Comparison of ENCODE assay signal across 20 cellular contexts in the genomic region with DNA sequence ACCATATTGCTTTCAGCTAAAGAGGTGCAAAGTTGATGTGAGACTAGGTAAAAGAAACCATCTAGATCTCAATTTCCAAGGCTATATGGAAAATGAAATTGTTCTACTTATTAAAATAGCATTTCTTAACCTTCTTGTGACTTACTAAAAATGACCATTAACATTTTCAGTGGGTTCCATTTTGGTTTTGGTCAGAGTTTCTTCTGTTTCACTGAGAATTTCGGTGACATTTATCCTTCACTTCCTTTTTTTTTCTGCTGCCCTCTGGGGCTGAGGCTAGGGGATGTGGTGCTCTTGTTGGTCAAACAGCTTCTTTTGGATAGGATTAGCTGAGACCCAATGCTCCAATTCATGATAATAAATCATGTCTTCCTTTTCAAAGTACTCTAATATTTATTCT. TPM values are rescaled to one million over a fixed set of nuclear protein-coding genes. Genes with fewer than 3 reads are reported as not detected.
A peak's percentile ranks its signal among the peaks of the same experiment; 100 is the strongest.
DNase-seq lines count a peak whose midpoint lies in the region; ATAC-seq lines count a peak whose summit lies in the region.
"Had no signal": no experiment of that assay in that cellular context is flagged by ENCODE, and none has a peak within 500 bp of the region (broad histone marks: within the 10 kb centered on the region; RNA-seq: fewer than 3 reads in every experiment).

No MANE protein-coding gene starts in this region.

- H3K4me1 Mint-ChIP-seq in stimulated activated naive B cell treated with anti-CD40 and anti-IgM and Interleukin-4, amounts not matched to agents 10 μg/mL and 1 μg/mL and 100 μg/mL, for 72 hours: peaks cover 71 to 93% of the 10 kb centered on the region in 2 donors

- no peaks in the 10 kb centered on the region for H3K9me3 ChIP-seq in Karpas-422 (ENCODE audit: low read length)
- H3K9me3 ChIP-seq: heart left ventricle, thyroid gland had no signal

- H3K9me3 Mint-ChIP-seq in stimulated activated naive B cell treated with anti-CD40 and anti-IgM and Interleukin-4, amounts not matched to agents 10 μg/mL and 1 μg/mL and 100 μg/mL, for 72 hours: peaks cover 10 to 17% of the 10 kb centered on the region in 2 donors
- H3K9me3 Mint-ChIP-seq: activated T-helper 1 cell treated with anti-CD3 and anti-CD28 coated beads, Interleukin-12 subunit alpha, Interleukin-12 subunit beta, Interleukin-2, Interleukin-4 antibody, amounts not matched to agents 30 ng/mL and 10 ng/mL and 1 ng/mL, durations not matched to agents 14 hours and 24 hours and 36 hours had no signal

- H3K79me2 ChIP-seq in Karpas-422 (ENCODE audit: low read length): no peaks in the 10 kb centered on the region

- H3K4me3 Mint-ChIP-seq in stimulated activated naive B cell treated with anti-CD40 and anti-IgM and Interleukin-4, amounts not matched to agents 10 μg/mL and 1 μg/mL and 100 μg/mL, for 72 hours: peak overlapping the region; percentile 45 to 52
- H3K4me3 Mint-ChIP-seq: activated CD8-positive, alpha-beta T cell treated with anti-CD3 and anti-CD28 coated beads, Interleukin-2, amount 10 ng/mL, durations not matched to agents 7 days and 5 days; activated naive CD8-positive, alpha-beta T cell treated with anti-CD3 and anti-CD28 coated beads, Interleukin-2, amount 50 U/mL, for 24 hours; activated T-helper 1 cell treated with anti-CD3 and anti-CD28 coated beads, Interleukin-12 subunit alpha, Interleukin-12 subunit beta, Interleukin-2, Interleukin-4 antibody, amounts not matched to agents 30 ng/mL and 10 ng/mL and 1 ng/mL, durations not matched to agents 14 hours and 24 hours and 36 hours had no signal

- no peak overlapping the region for H3K27ac ChIP-seq in Karpas-422 (ENCODE audit: low read length)
- H3K27ac ChIP-seq: heart left ventricle, RWPE1, thyroid gland, WERI-Rb-1 had no signal

- peaks cover 27 to 46% of the 10 kb centered on the region in 2 donors for H3K36me3 Mint-ChIP-seq in stimulated activated naive B cell treated with anti-CD40 and anti-IgM and Interleukin-4, amounts not matched to agents 10 μg/mL and 1 μg/mL and 100 μg/mL, for 72 hours

- no peaks in the 10 kb centered on the region for H3K36me3 ChIP-seq in Karpas-422 (ENCODE audit: insufficient read depth, low read length)
- H3K36me3 ChIP-seq: heart left ventricle, thyroid gland, WERI-Rb-1 had no signal

- ATAC-seq in GM18867 (IDR thresholded peaks at IDR 0.05; ENCODE audit: unreplicated experiment) (peak; percentile 25), GM21576 (IDR thresholded peaks at IDR 0.05; ENCODE audit: unreplicated experiment) (peak; percentile 19), HG02840 (IDR thresholded peaks at IDR 0.05; ENCODE audit: low FRiP score, unreplicated experiment) (no peak)
- peak in 1 of 2 donors; percentile 5 for ATAC-seq in stimulated activated naive B cell treated with anti-CD40 and anti-IgM and Interleukin-4, amounts not matched to agents 10 μg/mL and 1 μg/mL and 100 μg/mL, for 72 hours (replicated peaks)
- ATAC-seq: activated CD8-positive, alpha-beta T cell treated with anti-CD3 and anti-CD28 coated beads, Interleukin-2, amount 10 ng/mL, durations not matched to agents 7 days and 5 days; activated naive CD8-positive, alpha-beta T cell treated with anti-CD3 and anti-CD28 coated beads, Interleukin-2, amount 50 U/mL, for 24 hours; heart left ventricle had no signal

- no peaks in the 10 kb centered on the region for H3K9me2 ChIP-seq in Karpas-422 (replicated peaks; ENCODE audit: insufficient read depth, low read length)

- H3K4me2 ChIP-seq in Karpas-422 (ENCODE audit: low read depth, low read length, poor library complexity, severe bottlenecking): no peak overlapping the region

- no peak overlapping the region for H3K4me3 ChIP-seq in Karpas-422 (ENCODE audit: low read length)
- H3K4me3 ChIP-seq: heart left ventricle, thyroid gland had no signal

- H3K27me3 Mint-ChIP-seq in stimulated activated naive B cell treated with anti-CD40 and anti-IgM and Interleukin-4, amounts not matched to agents 10 μg/mL and 1 μg/mL and 100 μg/mL, for 72 hours: no peaks in the 10 kb centered on the region
- H3K27me3 Mint-ChIP-seq: activated naive CD8-positive, alpha-beta T cell treated with anti-CD3 and anti-CD28 coated beads, Interleukin-2, amount 50 U/mL, for 24 hours had no signal

- no peaks in the 10 kb centered on the region for H4K20me1 ChIP-seq in Karpas-422 (ENCODE audit: insufficient read depth, low read depth, low read length)

- no peak overlapping the region for H3K9ac ChIP-seq in Karpas-422 (ENCODE audit: low read length)

- no peaks in the 10 kb centered on the region for H3K27me3 ChIP-seq in Karpas-422 (ENCODE audit: low read length)
- H3K27me3 ChIP-seq: thyroid gland had no signal

- peak overlapping the region; percentile 100 for H3K27ac Mint-ChIP-seq in stimulated activated naive B cell treated with anti-CD40 and anti-IgM and Interleukin-4, amounts not matched to agents 10 μg/mL and 1 μg/mL and 100 μg/mL, for 72 hours
- H3K27ac Mint-ChIP-seq: activated CD8-positive, alpha-beta T cell treated with anti-CD3 and anti-CD28 coated beads, Interleukin-2, amount 10 ng/mL, durations not matched to agents 7 days and 5 days; activated T-helper 1 cell treated with anti-CD3 and anti-CD28 coated beads, Interleukin-12 subunit alpha, Interleukin-12 subunit beta, Interleukin-2, Interleukin-4 antibody, amounts not matched to agents 30 ng/mL and 10 ng/mL and 1 ng/mL, durations not matched to agents 14 hours and 24 hours and 36 hours had no signal

- no peak overlapping the region for H2AFZ ChIP-seq in Karpas-422 (ENCODE audit: low read length)

- peak; percentile 46 for DNase-seq in Karpas-422
- peak; percentile 36 for DNase-seq in stimulated activated naive B cell treated with anti-CD40 and anti-IgM and Interleukin-4, amounts not matched to agents 10 μg/mL and 1 μg/mL and 100 μg/mL, for 72 hours
- no peak for DNase-seq in H4 (ENCODE audit: low spot score)
- DNase-seq in activated T-cell treated with anti-CD3 and anti-CD28 coated beads for 4 hours: no peak
- DNase-seq: activated CD8-positive, alpha-beta T cell treated with anti-CD3 and anti-CD28 coated beads, Interleukin-2, amount 10 ng/mL, durations not matched to agents 7 days and 5 days; activated naive CD8-positive, alpha-beta T cell treated with anti-CD3 and anti-CD28 coated beads, Interleukin-2, amount 50 U/mL, for 24 hours; DMS153; effector CD4-positive, alpha-beta T cell; heart left ventricle; islet precursor cell; NCI-H1105; NCI-H2171; NCI-H748 treated with DMSO at 0.1 percent for 48 hours; thyroid gland; WERI-Rb-1 had no signal

- H3K4me1 ChIP-seq in Karpas-422 (ENCODE audit: low read length): peaks cover 33% of the 10 kb centered on the region
- H3K4me1 ChIP-seq: thyroid gland had no signal

RNA-seq across cellular contexts. Expression of a gene that starts 44.3 kb away (rescaled TPM):
- 34.6 and 57.0 TPM in 2 replicates for total RNA-seq in Karpas-422 (2014; rRNA removed; shearing (Covaris generic); ENCODE audit: low replicate concordance)
- 2.9 and 3.0 TPM in 2 replicates for total RNA-seq in H4 (2014; rRNA removed; shearing (Covaris generic))

Comparison
In these comparisons a context has a peak if more than half of its experiments do, and no peak if none do; other contexts are left out.
1. DNase-seq: peak in Karpas-422 (single experiment) and stimulated activated naive B cell treated with anti-CD40 and anti-IgM and Interleukin-4, amounts not matched to agents 10 μg/mL and 1 μg/mL and 100 μg/mL, for 72 hours (single experiment); none in H4 (single experiment) and activated T-cell treated with anti-CD3 and anti-CD28 coated beads for 4 hours (single experiment).